In genomic region chr15:37070686-37071085, GRCh38 we compare ENCODE assay signal across 28 cellular contexts.
"Had no signal": no experiment of that assay in that cellular context is flagged by ENCODE, and none has a peak within 500 bp of the region (broad histone marks: within the 10 kb centered on the region; RNA-seq: fewer than 3 reads in every experiment).

No MANE protein-coding gene starts in this region.

- H3K4me3 Mint-ChIP-seq: natural killer cell; nephron; neural progenitor cell; stimulated activated effector memory CD8-positive, alpha-beta T cell treated with anti-CD3 and anti-CD28 coated beads, Interleukin-12 subunit alpha, Interleukin-12 subunit beta, amount 100 ng/mL, for 72 hours; stimulated activated naive B cell treated with anti-CD40 and anti-IgM and Interleukin-4, amounts not matched to agents 10 μg/mL and 1 μg/mL and 100 μg/mL, for 72 hours; stimulated activated naive CD8-positive, alpha-beta T cell treated with anti-CD3 and anti-CD28 coated beads, Interleukin-15, Interleukin-2, amounts not matched to agents 100 ng/mL and 50 ng/mL, for 24 hours; type B pancreatic cell had no signal

- DNase-seq: natural killer cell; occipital lobe; ovary; posterior cingulate gyrus; psoas muscle; right lobe of liver; sigmoid colon; small intestine; stimulated activated CD4-positive, alpha-beta T cell treated with anti-CD3 and anti-CD28 coated beads, Interleukin-15, amount 100 ng/mL, for 24 hours; stimulated activated CD4-positive, alpha-beta T cell treated with anti-CD3 and anti-CD28 coated beads, Interleukin-2, amount 100 ng/mL, for 24 hours; stimulated activated CD4-positive, alpha-beta T cell treated with anti-CD3 and anti-CD28 coated beads, Interleukin-2, amount 100 ng/mL, for 48 hours; stimulated activated CD4-positive, alpha-beta T cell treated with anti-CD3 and anti-CD28 coated beads, Interleukin-4, amount 100 ng/mL, for 24 hours; stimulated activated naive B cell treated with anti-CD40 and anti-IgM and Interleukin-4, amounts not matched to agents 10 μg/mL and 1 μg/mL and 100 μg/mL, for 72 hours; stimulated activated naive CD4-positive, alpha-beta T cell treated with Interleukin-2 at 50 U/mL for 16 hours; stomach; thyroid gland; upper lobe of right lung; uterus had no signal

- H3K9me3 ChIP-seq: ovary, psoas muscle, right lobe of liver, sigmoid colon, stomach, thoracic aorta, thyroid gland, tibial nerve, upper lobe of right lung, uterus had no signal

- H3K27ac ChIP-seq: neural progenitor cell, ovary, parathyroid adenoma, psoas muscle, right lobe of liver, sigmoid colon, stomach, thoracic aorta, thyroid gland, tibial nerve, upper lobe of right lung, uterus had no signal

- H3K36me3 Mint-ChIP-seq: natural killer cell; neural progenitor cell; stimulated activated effector memory CD8-positive, alpha-beta T cell treated with anti-CD3 and anti-CD28 coated beads, Interleukin-12 subunit alpha, Interleukin-12 subunit beta, amount 100 ng/mL, for 72 hours; stimulated activated naive B cell treated with anti-CD40 and anti-IgM and Interleukin-4, amounts not matched to agents 10 μg/mL and 1 μg/mL and 100 μg/mL, for 72 hours had no signal

- H3K4me1 Mint-ChIP-seq: natural killer cell; nephron; neural progenitor cell; stimulated activated effector memory CD8-positive, alpha-beta T cell treated with anti-CD3 and anti-CD28 coated beads, Interleukin-12 subunit alpha, Interleukin-12 subunit beta, amount 100 ng/mL, for 72 hours; stimulated activated naive B cell treated with anti-CD40 and anti-IgM and Interleukin-4, amounts not matched to agents 10 μg/mL and 1 μg/mL and 100 μg/mL, for 72 hours had no signal

- H3K4me1 ChIP-seq: parathyroid adenoma, psoas muscle, right lobe of liver, thyroid gland, tibial nerve, upper lobe of right lung had no signal

- H3K27me3 ChIP-seq: neural progenitor cell, ovary, right lobe of liver, sigmoid colon, stomach, thyroid gland, tibial nerve, upper lobe of right lung, uterus had no signal

- H3K27ac Mint-ChIP-seq: natural killer cell; nephron; neural progenitor cell; stimulated activated effector memory CD8-positive, alpha-beta T cell treated with anti-CD3 and anti-CD28 coated beads, Interleukin-12 subunit alpha, Interleukin-12 subunit beta, amount 100 ng/mL, for 72 hours; stimulated activated naive B cell treated with anti-CD40 and anti-IgM and Interleukin-4, amounts not matched to agents 10 μg/mL and 1 μg/mL and 100 μg/mL, for 72 hours; stimulated activated naive CD8-positive, alpha-beta T cell treated with anti-CD3 and anti-CD28 coated beads, Interleukin-15, Interleukin-2, amounts not matched to agents 100 ng/mL and 50 ng/mL, for 24 hours had no signal

- H3K9me3 Mint-ChIP-seq: natural killer cell; nephron; neural progenitor cell; stimulated activated naive B cell treated with anti-CD40 and anti-IgM and Interleukin-4, amounts not matched to agents 10 μg/mL and 1 μg/mL and 100 μg/mL, for 72 hours; stimulated activated naive CD8-positive, alpha-beta T cell treated with anti-CD3 and anti-CD28 coated beads, Interleukin-15, Interleukin-2, amounts not matched to agents 100 ng/mL and 50 ng/mL, for 24 hours; type B pancreatic cell had no signal

- H3K4me3 ChIP-seq: neural progenitor cell, ovary, psoas muscle, right lobe of liver, sigmoid colon, stomach, thoracic aorta, thyroid gland, tibial nerve, upper lobe of right lung, uterus had no signal

- H3K36me3 ChIP-seq: neural progenitor cell, ovary, right lobe of liver, thoracic aorta, thyroid gland, tibial nerve had no signal

- ATAC-seq: natural killer cell; psoas muscle; right cardiac atrium; right lobe of liver; stimulated activated effector memory CD8-positive, alpha-beta T cell treated with anti-CD3 and anti-CD28 coated beads, Interleukin-12 subunit alpha, Interleukin-12 subunit beta, amount 100 ng/mL, for 72 hours; stimulated activated naive B cell treated with anti-CD40 and anti-IgM and Interleukin-4, amounts not matched to agents 10 μg/mL and 1 μg/mL and 100 μg/mL, for 72 hours; upper lobe of right lung had no signal

- H3K27me3 Mint-ChIP-seq: progenitor cell of endocrine pancreas; stimulated activated naive B cell treated with anti-CD40 and anti-IgM and Interleukin-4, amounts not matched to agents 10 μg/mL and 1 μg/mL and 100 μg/mL, for 72 hours; type B pancreatic cell had no signal

- FAIRE-seq: small intestine had no signal
